10 cellular contexts compared by ENCODE assay signal in genomic region chr7:93799750-93800357, GRCh38.
DNase-seq lines count a peak whose midpoint lies in the region; ATAC-seq, FAIRE-seq and TF ChIP-seq lines count a peak whose summit lies in the region.
"Had no signal": no experiment of that assay in that cellular context is flagged by ENCODE, and none has a peak within 500 bp of the region (broad histone marks: within the 10 kb centered on the region; RNA-seq: fewer than 3 reads in every experiment).

No MANE protein-coding gene starts in this region.

- H3K23ac ChIP-seq in mesenchymal stem cell (ENCODE audit: low read length in 2 of 2), result no peak overlapping the region

- H3K4me1 ChIP-seq in K562 (replicated peaks in 1 of 2; ENCODE audit: control insufficient read depth in 2 of 2, insufficient read depth in 2 of 2, low read length in 2 of 2) (no peaks in the 10 kb centered on the region), mesenchymal stem cell (ENCODE audit: control insufficient read depth, insufficient read depth, low read depth, low read length) (no peaks in the 10 kb centered on the region)
- H3K4me1 ChIP-seq: HAP-1 had no signal

- no peaks in the 10 kb centered on the region for H3K79me1 ChIP-seq in mesenchymal stem cell (replicated peaks; ENCODE audit: low read length, poor library complexity, severe bottlenecking)

- POLR2A ChIA-PET in K562 (lab: Yijun Ruan, JAX), result no interaction called here

- no peak for TF ChIP-seq RAD21 in K562 (CRISPR knock-in tag; conservative IDR thresholded peaks at IDR 0.05 in 1 of 2, IDR thresholded peaks at IDR 0.05 in 1 of 2)

- H3K36me3 ChIP-seq in K562 (ENCODE audit: control insufficient read depth, insufficient read depth, low read length), result no peaks in the 10 kb centered on the region
- no peaks in the 10 kb centered on the region for H3K36me3 ChIP-seq in mesenchymal stem cell (ENCODE audit: control insufficient read depth in 1 of 2, insufficient read depth in 2 of 2, low read depth in 1 of 2, low read length in 2 of 2)
- H3K36me3 ChIP-seq: HAP-1 had no signal

- no peak overlapping the region for H2BK12ac ChIP-seq in mesenchymal stem cell (ENCODE audit: low read length in 2 of 2)

- DNase-seq in Kasumi-1 (lab: John Stamatoyannopoulos, UW) (peak; percentile 29 to 48), K562 (ENCODE audit: extremely low read depth in 1 of 4, low spot score in 3 of 4) (peak in 1 of 4 experiments; percentile 14), mesenchymal stem cell (peak; percentile 28), NCI-H345 (lab: John Stamatoyannopoulos, UW) (no peak), islet precursor cell (no peak), T1000 (lab: John Stamatoyannopoulos, UW) (no peak)
- DNase-seq: stimulated activated CD8-positive, alpha-beta memory T cell treated with anti-CD3 and anti-CD28 coated beads, Interleukin-4, amount 100 ng/mL, for 48 hours had no signal

- H3K4ac ChIP-seq in mesenchymal stem cell (ENCODE audit: low read depth in 1 of 2, low read length in 2 of 2), result no peak overlapping the region

- H3K27me3 ChIP-seq in K562 (ENCODE audit: control insufficient read depth in 2 of 2, insufficient read depth in 2 of 2, low read length in 2 of 2) (no peaks in the 10 kb centered on the region), mesenchymal stem cell (ENCODE audit: control insufficient read depth in 1 of 2, insufficient read depth in 1 of 2, low read length in 2 of 2) (no peaks in the 10 kb centered on the region)

- H4K8ac ChIP-seq in mesenchymal stem cell (ENCODE audit: low read length), result no peak overlapping the region

- CTCF ChIA-PET in K562 (lab: Yijun Ruan, JAX; ENCODE audit: low intra/inter-chr PET ratio), result interaction anchor here (0.7 kb wide), 1 partner anchor 202 kb away, joined by 4 read pairs; no protein-coding TSS in a partner anchor

- H2AK5ac ChIP-seq in mesenchymal stem cell (ENCODE audit: low read length, severe bottlenecking), result no peak overlapping the region

- H3K4me2 ChIP-seq in K562 (ENCODE audit: insufficient read depth, low read length) (no peak overlapping the region), mesenchymal stem cell (ENCODE audit: low read length, poor library complexity, severe bottlenecking) (no peak overlapping the region)

- H2BK120ac ChIP-seq in mesenchymal stem cell (ENCODE audit: low read depth, low read length), result no peak overlapping the region

- WGBS in K562 (ENCODE audit: insufficient coverage, low coverage, missing lambda C conversion rate), result 41% methylated on average over 5 of the region's 5 CpGs
- WGBS in mesenchymal stem cell, result 73% methylated on average over 5 of the region's 5 CpGs

- in situ Hi-C loops in K562 (cut with MboI), result no loop called here

- H3K14ac ChIP-seq in mesenchymal stem cell (ENCODE audit: low read length in 2 of 2), result no peak overlapping the region

- FAIRE-seq in G401.6 (lab: Jason Lieb, UNC) (peak; percentile 41), K562 (lab: Jason Lieb, UNC) (no peak)

- no peak for TF ChIP-seq POLR2A in K562 (conservative IDR thresholded peaks at IDR 0.05)

- H3K18ac ChIP-seq in mesenchymal stem cell (ENCODE audit: low read depth in 1 of 2, low read length in 2 of 2), result no peak overlapping the region

- H3K9me1 ChIP-seq in K562 (ENCODE audit: control insufficient read depth, insufficient read depth, low read length), result no peaks in the 10 kb centered on the region

- no peak overlapping the region for H3K4me3 ChIP-seq in K562
- H3K4me3 ChIP-seq in mesenchymal stem cell (ENCODE audit: insufficient read depth in 1 of 2, low read depth in 1 of 2, low read length in 2 of 2), result no peak overlapping the region
- H3K4me3 ChIP-seq: HAP-1 had no signal

- peak in 2 of 3 experiments; percentile 32 to 44; a peak in 3 of 6 replicates for TF ChIP-seq CTCF in K562 (IDR thresholded peaks at IDR 0.05 in 2 of 3, conservative IDR thresholded peaks at IDR 0.05 in 1 of 3; ENCODE audit: insufficient read depth in 2 of 3, low read depth in 1 of 3, low read length in 3 of 3)

- H2BK15ac ChIP-seq in mesenchymal stem cell (ENCODE audit: low read depth, poor library complexity, severe bottlenecking), result no peak overlapping the region

- H3K27ac ChIP-seq in K562 (ENCODE audit: extremely low read depth, low read depth, low read length) (no peak overlapping the region), mesenchymal stem cell (ENCODE audit: low read length, poor library complexity, severe bottlenecking) (no peak overlapping the region)

- no peak overlapping the region for H2BK5ac ChIP-seq in mesenchymal stem cell (ENCODE audit: low read depth, low read length, poor library complexity, severe bottlenecking)

- H3K79me2 ChIP-seq in K562 (ENCODE audit: control insufficient read depth, insufficient read depth, low read length), result no peaks in the 10 kb centered on the region

- BruUV-seq in K562 (replicated peaks; lab: Mats Ljungman, UMichigan), result no TSS peak

- H4K20me1 ChIP-seq in K562 (replicated peaks; ENCODE audit: control insufficient read depth, insufficient read depth, low read length), result no peaks in the 10 kb centered on the region

- intact Hi-C loops in K562 (cut with micrococcal nuclease), result loop anchor here (5.0 kb wide), 1 partner anchor 173 kb away; no protein-coding TSS in a partner anchor

- ATAC-seq in K562, result no peak
- ATAC-seq in HG03280 (IDR thresholded peaks at IDR 0.05; ENCODE audit: unreplicated experiment), result no peak

- H3K9ac ChIP-seq in K562 (ENCODE audit: insufficient read depth in 1 of 2, low read depth in 2 of 2, low read length in 2 of 2) (no peak overlapping the region), mesenchymal stem cell (ENCODE audit: low read length) (no peak overlapping the region)

- no peak for TF ChIP-seq EP300 in K562 (IDR thresholded peaks at IDR 0.05; ENCODE audit: low read length)

- H2AFZ ChIP-seq in K562 (ENCODE audit: low read depth, low read length), result no peak overlapping the region
- H2AFZ ChIP-seq in mesenchymal stem cell (ENCODE audit: low read depth, low read length), result no peak overlapping the region

- no peak overlapping the region for H4K91ac ChIP-seq in mesenchymal stem cell (ENCODE audit: low read length)

- no peaks in the 10 kb centered on the region for H3K9me3 ChIP-seq in K562 (replicated peaks; ENCODE audit: control insufficient read depth, insufficient read depth, low read depth, low read length)
- no peaks in the 10 kb centered on the region for H3K9me3 ChIP-seq in mesenchymal stem cell (ENCODE audit: control insufficient read depth, low read length)
- H3K9me3 ChIP-seq: HAP-1 had no signal

TF ChIP-seq in K562, 482 proteins besides CTCF, POLR2A, EP300 and RAD21 (continues in another document):
- TF ChIP-seq HNRNPUL1 (IDR thresholded peaks at IDR 0.05; ENCODE audit: low read length) (no peak), NEUROD1 (IDR thresholded peaks at IDR 0.05; ENCODE audit: borderline replicate concordance, low read depth, low read length, partially characterized antibody) (no peak), OTX1 (CRISPR knock-in tag; IDR thresholded peaks at IDR 0.05) (no peak), CTCFL (IDR thresholded peaks at IDR 0.05; ENCODE audit: borderline replicate concordance, insufficient read depth, low read depth, low read length, poor library complexity, severe bottlenecking) (no peak), ZNF561 (CRISPR knock-in tag; conservative IDR thresholded peaks at IDR 0.05) (no peak), NCOA6 (IDR thresholded peaks at IDR 0.05) (no peak), CBX3 (IDR thresholded peaks at IDR 0.05; ENCODE audit: borderline replicate concordance in 1 of 2, low read length in 2 of 2) (no peak), ZFPM2 (CRISPR knock-in tag; IDR thresholded peaks at IDR 0.05) (no peak), TRIM24 (IDR thresholded peaks at IDR 0.05) (no peak), ZNF133 (CRISPR knock-in tag; IDR thresholded peaks at IDR 0.05) (no peak), RBM34 (IDR thresholded peaks at IDR 0.05; ENCODE audit: borderline replicate concordance, insufficient read depth, low read length) (no peak)
- TF ChIP-seq, protein P1, sequence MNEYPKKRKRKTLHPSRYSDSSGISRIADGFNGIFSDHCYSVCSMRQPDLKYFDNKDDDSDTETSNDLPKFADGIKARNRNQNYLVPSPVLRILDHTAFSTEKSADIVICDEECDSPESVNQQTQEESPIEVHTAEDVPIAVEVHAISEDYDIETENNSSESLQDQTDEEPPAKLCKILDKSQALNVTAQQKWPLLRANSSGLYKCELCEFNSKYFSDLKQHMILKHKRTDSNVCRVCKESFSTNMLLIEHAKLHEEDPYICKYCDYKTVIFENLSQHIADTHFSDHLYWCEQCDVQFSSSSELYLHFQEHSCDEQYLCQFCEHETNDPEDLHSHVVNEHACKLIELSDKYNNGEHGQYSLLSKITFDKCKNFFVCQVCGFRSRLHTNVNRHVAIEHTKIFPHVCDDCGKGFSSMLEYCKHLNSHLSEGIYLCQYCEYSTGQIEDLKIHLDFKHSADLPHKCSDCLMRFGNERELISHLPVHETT (CRISPR knock-in tag; conservative IDR thresholded peaks at IDR 0.05 in 1 of 2, IDR thresholded peaks at IDR 0.05 in 1 of 2), result no peak
- TF ChIP-seq, protein P2, sequence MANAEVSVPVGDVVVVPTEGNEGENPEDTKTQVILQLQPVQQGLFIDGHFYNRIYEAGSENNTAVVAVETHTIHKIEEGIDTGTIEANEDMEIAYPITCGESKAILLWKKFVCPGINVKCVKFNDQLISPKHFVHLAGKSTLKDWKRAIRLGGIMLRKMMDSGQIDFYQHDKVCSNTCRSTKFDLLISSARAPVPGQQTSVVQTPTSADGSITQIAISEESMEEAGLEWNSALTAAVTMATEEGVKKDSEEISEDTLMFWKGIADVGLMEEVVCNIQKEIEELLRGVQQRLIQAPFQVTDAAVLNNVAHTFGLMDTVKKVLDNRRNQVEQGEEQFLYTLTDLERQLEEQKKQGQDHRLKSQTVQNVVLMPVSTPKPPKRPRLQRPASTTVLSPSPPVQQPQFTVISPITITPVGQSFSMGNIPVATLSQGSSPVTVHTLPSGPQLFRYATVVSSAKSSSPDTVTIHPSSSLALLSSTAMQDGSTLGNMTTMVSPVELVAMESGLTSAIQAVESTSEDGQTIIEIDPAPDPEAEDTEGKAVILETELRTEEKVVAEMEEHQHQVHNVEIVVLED (CRISPR knock-in tag; IDR thresholded peaks at IDR 0.05), result no peak

Comparison
In these comparisons a context has a peak if more than half of its experiments do, and no peak if none do; other contexts are left out.
1. DNase-seq: peak in Kasumi-1 (2 of 2) and mesenchymal stem cell (single experiment); none in NCI-H345 (single experiment), islet precursor cell (single experiment) and T1000 (single experiment).